In the genomic region with DNA sequence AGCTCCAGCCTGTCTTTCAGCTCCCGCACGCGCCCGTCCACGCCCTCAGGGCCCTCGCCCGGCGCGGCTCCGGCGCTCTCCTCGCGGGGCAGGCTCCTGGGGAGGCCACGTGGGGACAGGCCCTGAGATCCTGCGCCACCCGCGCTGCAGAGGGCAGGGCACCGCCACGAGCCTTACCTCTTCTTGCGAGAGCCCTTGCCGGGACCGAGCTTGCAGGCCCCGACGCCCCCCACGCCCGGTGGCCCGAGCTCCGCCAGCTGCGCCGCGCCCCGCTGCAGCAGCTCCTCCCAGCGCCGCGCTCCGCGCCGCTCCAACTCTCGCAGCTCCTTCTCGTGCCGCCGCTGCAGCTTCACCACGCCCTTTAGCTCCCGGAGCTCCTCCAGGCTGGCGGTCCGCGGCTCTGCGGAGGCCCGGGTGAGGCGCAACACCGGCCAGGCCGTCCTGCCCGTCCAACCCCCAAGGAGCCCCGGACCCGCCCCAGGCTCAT, we compare ENCODE assay signal across 8 cellular contexts. TPM values are rescaled to one million over a fixed set of nuclear protein-coding genes. Genes with fewer than 3 reads are reported as not detected.
DNase-seq lines count a peak whose midpoint lies in the region; ATAC-seq and TF ChIP-seq lines count a peak whose summit lies in the region.

No MANE protein-coding gene starts in this region.

- DNase-seq in AG09309 (ENCODE audit: low read depth) (no peak), NCI-H2171 treated with DMSO at 0.1 percent for 48 hours (lab: John Stamatoyannopoulos, UW) (peak; percentile 63), ecto neural progenitor cell (ENCODE audit: low spot score) (peak; percentile 84), mesendoderm (peak; percentile 71)

- H2BK120ac ChIP-seq in mesendoderm (ENCODE audit: low read depth, low read length): peak overlapping the region; percentile 13

- no peak overlapping the region for H2BK5ac ChIP-seq in mesendoderm (ENCODE audit: low read length)

- no peak overlapping the region for H3K23ac ChIP-seq in mesendoderm (ENCODE audit: low read length)

- no peak overlapping the region for H2AK5ac ChIP-seq in mesendoderm (ENCODE audit: low read length)

- no peak for ATAC-seq in GM19351 (IDR thresholded peaks at IDR 0.05; ENCODE audit: unreplicated experiment)
- no peak for ATAC-seq in HG03565 (IDR thresholded peaks at IDR 0.05; ENCODE audit: unreplicated experiment)
- ATAC-seq in GM21619 (IDR thresholded peaks at IDR 0.05; ENCODE audit: unreplicated experiment): no peak
- ATAC-seq in HG02981 (IDR thresholded peaks at IDR 0.05; ENCODE audit: unreplicated experiment): no peak

- H3K79me2 ChIP-seq in mesendoderm (ENCODE audit: control insufficient read depth, insufficient read depth, low read length): no peaks in the 10 kb centered on the region

- H2BK15ac ChIP-seq in mesendoderm (replicated peaks; ENCODE audit: low read depth): no peak overlapping the region

- H3K36me3 ChIP-seq in mesendoderm (ENCODE audit: control insufficient read depth, insufficient read depth, low read length): no peaks in the 10 kb centered on the region

- H3K9ac ChIP-seq in mesendoderm (ENCODE audit: low read length): peak overlapping the region; percentile 62

- H3K4me2 ChIP-seq in mesendoderm (ENCODE audit: low read length): peak overlapping the region; percentile 14

- peak overlapping the region; percentile 60 for H3K4ac ChIP-seq in mesendoderm (ENCODE audit: low read depth, low read length)

- no CpG with 5 or more reads among the region's 55 CpGs for WGBS in mesendoderm (ENCODE audit: extremely low coverage, insufficient coverage, low lambda C conversion rate)

- H3K27me3 ChIP-seq in mesendoderm (ENCODE audit: insufficient read depth, low read length, poor library complexity): peaks cover 2% of the 10 kb centered on the region

- H4K8ac ChIP-seq in mesendoderm (ENCODE audit: low read depth, low read length): no peak overlapping the region

- H3K18ac ChIP-seq in mesendoderm (ENCODE audit: low read length): peak overlapping the region; percentile 45

- H3K4me1 ChIP-seq in mesendoderm (ENCODE audit: control insufficient read depth, low read depth, low read length): peaks cover 3% of the 10 kb centered on the region

- H3K56ac ChIP-seq in mesendoderm (ENCODE audit: low read length): peak overlapping the region; percentile 91

- H3K4me3 ChIP-seq in AG09309 (ENCODE audit: control insufficient read depth, low read depth, low read length): peak overlapping the region; percentile 22
- H3K4me3 ChIP-seq in mesendoderm (ENCODE audit: low read length): no peak overlapping the region

- no peaks in the 10 kb centered on the region for H3K79me1 ChIP-seq in mesendoderm (ENCODE audit: low read length)

- no peak overlapping the region for H3K27ac ChIP-seq in mesendoderm (ENCODE audit: low read depth, low read length)

- no peak for TF ChIP-seq CTCF in AG09309 (IDR thresholded peaks at IDR 0.05; ENCODE audit: control insufficient read depth, insufficient read depth, low read depth, low read length, missing control alignments)

- no peak overlapping the region for H4K5ac ChIP-seq in mesendoderm (ENCODE audit: low read length)

RNA-seq across cellular contexts. Expression of a gene that starts 8.3 kb away (rescaled TPM):
- 0.04 TPM for polyA plus RNA-seq in mesendoderm (2013, experiment 1 of 2)
- 0.06 TPM for polyA plus RNA-seq in mesendoderm (2013, experiment 2 of 2)

RNA-seq across cellular contexts. Expression of a gene that starts 16.6 kb away (rescaled TPM):
- polyA plus RNA-seq in mesendoderm (2013, experiment 1 of 2): 7.6 TPM
- 7.0 TPM for polyA plus RNA-seq in mesendoderm (2013, experiment 2 of 2)

RNA-seq across cellular contexts. Expression of a gene that starts 32.4 kb away (rescaled TPM):
- polyA plus RNA-seq in mesendoderm (2013, experiment 1 of 2): 17.9 TPM
- 17.4 TPM for polyA plus RNA-seq in mesendoderm (2013, experiment 2 of 2)

RNA-seq across cellular contexts. Expression of a gene that starts 49.6 kb away (rescaled TPM):
- polyA plus RNA-seq in mesendoderm (2013, experiment 1 of 2): 0.44 TPM
- polyA plus RNA-seq in mesendoderm (2013, experiment 2 of 2): 0.29 TPM

RNA-seq across cellular contexts. Expression of a gene that starts 52.3 kb away (rescaled TPM):
- polyA plus RNA-seq in mesendoderm (2013, experiment 1 of 2): 5.8 TPM
- polyA plus RNA-seq in mesendoderm (2013, experiment 2 of 2): 6.7 TPM
